Comparison of ENCODE assay signal across 10 cellular contexts in genomic region chr17:31560836-31561235, GRCh38.
DNase-seq lines count a peak whose midpoint lies in the region; ATAC-seq and TF ChIP-seq lines count a peak whose summit lies in the region.
"Had no signal": no experiment of that assay in that cellular context is flagged by ENCODE, and none has a peak within 500 bp of the region (broad histone marks: within the 10 kb centered on the region; RNA-seq: fewer than 3 reads in every experiment).

No MANE protein-coding gene starts in this region.

- CTCF ChIA-PET in IMR-90 (lab: Yijun Ruan, JAX), result no interaction called here

- H3K9me1 ChIP-seq in IMR-90 (ENCODE audit: insufficient read depth, low read length), result peaks cover 18% of the 10 kb centered on the region

- TF ChIP-seq CTCF in IMR-90 (conservative IDR thresholded peaks at IDR 0.05; ENCODE audit: low read depth, low read length), result no peak

- peak overlapping the region; percentile 38; the same call in 1 of the 2 replicates for H2BK20ac ChIP-seq in IMR-90 (ENCODE audit: low read depth, low read length)

- peaks cover 66% of the 10 kb centered on the region for H3K79me2 ChIP-seq in ACC112 (ENCODE audit: control insufficient read depth, insufficient read depth, low read length, unreplicated experiment)

- H3K4ac ChIP-seq in IMR-90 (ENCODE audit: low read depth, low read length), result peak overlapping the region; percentile 82

- in situ Hi-C loops in IMR-90 (cut with MboI; ENCODE audit: low sequenced_read_pairs), result no loop called here

- H2BK15ac ChIP-seq in IMR-90 (ENCODE audit: low read depth, low read length), result peak overlapping the region; percentile 16; the same call in 2 of the 3 replicates

- H3K4me2 ChIP-seq in IMR-90 (ENCODE audit: low read depth, low read length), result peak overlapping the region; percentile 87

- no peak for TF ChIP-seq RAD21 in IMR-90 (IDR thresholded peaks at IDR 0.05; ENCODE audit: low read length)

- H4K20me1 ChIP-seq in IMR-90 (ENCODE audit: insufficient read depth, low read length), result peaks cover 19% of the 10 kb centered on the region

- peak overlapping the region; percentile 87 for H3K4me3 ChIP-seq in ACC112 (ENCODE audit: low read depth, low read length)
- peak overlapping the region; percentile 70 for H3K4me3 ChIP-seq in IMR-90 (ENCODE audit: insufficient read depth, low read depth, low read length)
- H3K4me3 ChIP-seq in ectodermal cell (ENCODE audit: insufficient read depth, low read depth, low read length), result peak overlapping the region; percentile 69

- intact Hi-C loops in IMR-90 (cut with micrococcal nuclease), result loop anchor here (2.0 kb wide), 1 partner anchor 36 kb away; no protein-coding TSS in a partner anchor

- H3K27ac ChIP-seq in ACC112 (ENCODE audit: low read depth, low read length), result peak overlapping the region; percentile 67
- H3K27ac ChIP-seq in IMR-90 (ENCODE audit: insufficient read depth, low read length), result peak overlapping the region; percentile 61
- no peak overlapping the region for H3K27ac ChIP-seq in ectodermal cell (ENCODE audit: insufficient read depth, low read depth, low read length, poor library complexity, severe bottlenecking)

- H2BK120ac ChIP-seq in IMR-90 (ENCODE audit: low read depth, low read length), result peak overlapping the region; percentile 64

- peak overlapping the region; percentile 78 for H2AK5ac ChIP-seq in IMR-90 (ENCODE audit: low read depth, low read length)

- no TSS peak for BruUV-seq in IMR-90 (replicated peaks; lab: Mats Ljungman, UMichigan)

- ATAC-seq in IMR-90 (ENCODE audit: low read depth), result no peak

- peak overlapping the region; percentile 78 to 93 for H4K8ac ChIP-seq in IMR-90 (ENCODE audit: low read depth in 2 of 2, low read length in 2 of 2)

- no peak; the same call in 1 of the 2 replicates for TF ChIP-seq POLR2A in IMR-90 (IDR thresholded peaks at IDR 0.05; ENCODE audit: low read depth, low read length)

- H3K18ac ChIP-seq in IMR-90 (ENCODE audit: low read depth, low read length), result peak overlapping the region; percentile 58; the same call in 1 of the 2 replicates

- dilution Hi-C loops in IMR-90 (cut with HindIII; ENCODE audit: low sequenced_read_pairs, unreplicated experiment), result no loop called here

- H3K4me1 ChIP-seq in ACC112 (ENCODE audit: control insufficient read depth, insufficient read depth, low read length, unreplicated experiment) (peaks cover 35% of the 10 kb centered on the region), IMR-90 (ENCODE audit: control insufficient read depth, insufficient read depth, low read length) (peaks cover 31% of the 10 kb centered on the region), ectodermal cell (ENCODE audit: control insufficient read depth, insufficient read depth, low read length) (peaks cover 50% of the 10 kb centered on the region)

- H3K9me3 ChIP-seq in IMR-90 (ENCODE audit: control insufficient read depth, insufficient read depth, low read length) (no peaks in the 10 kb centered on the region), ectodermal cell (ENCODE audit: control insufficient read depth, low read length) (no peaks in the 10 kb centered on the region)

- peak overlapping the region; percentile 52 for H3K56ac ChIP-seq in IMR-90 (ENCODE audit: extremely low read depth, insufficient read depth, low read length)

- peak overlapping the region; percentile 80 for H3K14ac ChIP-seq in IMR-90 (replicated peaks; ENCODE audit: low read depth, low read length)

- 90% methylated on average over 2 of the region's 6 CpGs; no CpG with 5 or more reads in 1 of the 2 experiments for WGBS in IMR-90 (ENCODE audit: extremely low coverage in 2 of 2, insufficient read length in 1 of 2), 2 experiments
- 32 to 41% methylated on average over 6 of the region's 6 CpGs for WGBS in ectodermal cell, 2 experiments

- H3K79me1 ChIP-seq in IMR-90 (ENCODE audit: low read depth in 1 of 2, low read length in 2 of 2), result peaks cover 3 to 56% of the 10 kb centered on the region in 2 experiments; a peak in 2 of 4 replicates

- H3K9ac ChIP-seq in IMR-90 (ENCODE audit: low read depth, low read length), result peak overlapping the region; percentile 89

- peaks cover 6% of the 10 kb centered on the region; the same call in 1 of the 2 replicates for H3K36me3 ChIP-seq in ACC112 (ENCODE audit: insufficient read depth, low read length)
- peaks cover 5% of the 10 kb centered on the region; the same call in 1 of the 2 replicates for H3K36me3 ChIP-seq in IMR-90 (ENCODE audit: control insufficient read depth, insufficient read depth, low read length)
- H3K36me3 ChIP-seq in ectodermal cell (ENCODE audit: control insufficient read depth, insufficient read depth, low read length), result no peaks in the 10 kb centered on the region

- H2AFZ ChIP-seq in ACC112 (ENCODE audit: low read length, unreplicated experiment) (no peak overlapping the region), IMR-90 (replicated peaks; ENCODE audit: low read length, poor library complexity) (peak overlapping the region; percentile 27)

- H2BK5ac ChIP-seq in IMR-90 (ENCODE audit: low read depth, low read length, poor library complexity, severe bottlenecking), result peak overlapping the region; percentile 80

- POLR2A ChIA-PET in IMR-90 (lab: Charles Lee; ENCODE audit: unreplicated experiment), result no interaction called here

- peak overlapping the region; percentile 99 for H2AK9ac ChIP-seq in IMR-90 (replicated peaks; ENCODE audit: low read depth, low read length, poor library complexity)

- H4K5ac ChIP-seq in IMR-90 (ENCODE audit: low read depth, low read length), result peak overlapping the region; percentile 71

- H3K23ac ChIP-seq in IMR-90 (ENCODE audit: low read depth, low read length), result peak overlapping the region; percentile 29

- no peak for DNase-seq in IMR-90
- peak; percentile 41 for DNase-seq in myocyte (ENCODE audit: low read depth)
- DNase-seq in HCEC 1CT, result no peak
- DNase-seq in SW480 (ENCODE audit: low spot score), result no peak
- no peak for DNase-seq in NCI-H128 (lab: John Stamatoyannopoulos, UW; ENCODE audit: unreplicated experiment)
- DNase-seq in NCI-H1436 treated with DMSO at 0.1 percent for 48 hours (lab: John Stamatoyannopoulos, UW), result no peak
- DNase-seq: activated CD8-positive, alpha-beta memory T cell treated with anti-CD3 and anti-CD28 coated beads, Interleukin-2, amount 50 U/mL, for 48 hours; DMS79 had no signal

- no peaks in the 10 kb centered on the region for H3K27me3 ChIP-seq in ACC112 (ENCODE audit: insufficient read depth, low read length)
- no peaks in the 10 kb centered on the region for H3K27me3 ChIP-seq in IMR-90 (ENCODE audit: control insufficient read depth, insufficient read depth, low read length)
- peaks cover 37% of the 10 kb centered on the region for H3K27me3 ChIP-seq in ectodermal cell (ENCODE audit: control insufficient read depth, insufficient read depth, low read length, poor library complexity, severe bottlenecking)

- peak overlapping the region; percentile 84 for H4K91ac ChIP-seq in IMR-90 (ENCODE audit: insufficient read depth, low read depth, low read length)

TF ChIP-seq in IMR-90, 13 proteins besides CTCF, POLR2A, EP300 and RAD21:
- TF ChIP-seq RCOR1 (IDR thresholded peaks at IDR 0.05; ENCODE audit: insufficient replicate concordance, low read length) (no peak), CEBPB (IDR thresholded peaks at IDR 0.05; ENCODE audit: low read depth, low read length) (no peak), MAFK (IDR thresholded peaks at IDR 0.05; ENCODE audit: low read depth, low read length) (no peak), USF2 (IDR thresholded peaks at IDR 0.05; ENCODE audit: low read depth, low read length) (no peak), CHD1 (IDR thresholded peaks at IDR 0.05; ENCODE audit: low read depth, low read length) (no peak), SMC3 (IDR thresholded peaks at IDR 0.05; ENCODE audit: low read depth, low read length) (no peak), NFE2L2 (IDR thresholded peaks at IDR 0.05; ENCODE audit: low read depth, low read length) (no peak), BHLHE40 (IDR thresholded peaks at IDR 0.05; ENCODE audit: low read depth, low read length) (no peak), MXI1 (IDR thresholded peaks at IDR 0.05; ENCODE audit: borderline replicate concordance, low read depth, low read length) (no peak), ELK1 (IDR thresholded peaks at IDR 0.05; ENCODE audit: borderline replicate concordance, low read depth, low read length) (no peak), FOS (IDR thresholded peaks at IDR 0.05; ENCODE audit: low read depth, low read length) (no peak), MAZ (IDR thresholded peaks at IDR 0.05; ENCODE audit: borderline replicate concordance, low read depth, low read length) (no peak), RFX5 (IDR thresholded peaks at IDR 0.05; ENCODE audit: low read depth, low read length) (no peak)
